ENCODE assay signal across 8 cellular contexts in genomic region chr12:106248177-106248848, GRCh38. TPM values are rescaled to one million over a fixed set of nuclear protein-coding genes. Genes with fewer than 3 reads are reported as not detected.
DNase-seq lines count a peak whose midpoint lies in the region; ATAC-seq, FAIRE-seq and TF ChIP-seq lines count a peak whose summit lies in the region.

No MANE protein-coding gene starts in this region.

- H3K9ac ChIP-seq in NT2/D1 (ENCODE audit: insufficient read length, low read depth) (peak overlapping the region; percentile 76), astrocyte (ENCODE audit: low read length) (peak overlapping the region; percentile 97), trophoblast cell (ENCODE audit: low read length) (peak overlapping the region; percentile 89), Karpas-422 (ENCODE audit: low read length) (no peak overlapping the region)

- H3K27ac ChIP-seq in HEK293 (ENCODE audit: extremely low read depth, low read depth, low read length): peak overlapping the region; percentile 57; the same call in 1 of the 2 replicates
- peak overlapping the region; percentile 94 for H3K27ac ChIP-seq in astrocyte (ENCODE audit: low read depth, low read length)
- peak overlapping the region; percentile 78 for H3K27ac ChIP-seq in trophoblast cell (ENCODE audit: low read depth, low read length)
- H3K27ac ChIP-seq in Karpas-422 (ENCODE audit: low read length): no peak overlapping the region

- WGBS in trophoblast cell (ENCODE audit: extremely low coverage, insufficient coverage, insufficient read length): no CpG with 5 or more reads among the region's 55 CpGs

- H3K27ac Mint-ChIP-seq in astrocyte (ENCODE audit: unreplicated experiment): peak overlapping the region; percentile 91

- no peak overlapping the region for H2AK5ac ChIP-seq in trophoblast cell (ENCODE audit: low read length)

- H3K23ac ChIP-seq in trophoblast cell (ENCODE audit: low read length): no peak overlapping the region

- peak overlapping the region; percentile 85 for H3K4me3 Mint-ChIP-seq in astrocyte (ENCODE audit: unreplicated experiment)

- peak overlapping the region; percentile 80 for H4K8ac ChIP-seq in trophoblast cell (ENCODE audit: low read depth, low read length)

- peak overlapping the region; percentile 92 for H3K4me2 ChIP-seq in astrocyte (ENCODE audit: low read length)
- peak overlapping the region; percentile 90 for H3K4me2 ChIP-seq in trophoblast cell (ENCODE audit: low read length)
- no peak overlapping the region for H3K4me2 ChIP-seq in Karpas-422 (ENCODE audit: low read depth, low read length, poor library complexity, severe bottlenecking)

- TF ChIP-seq CTCF in HEK293 (tag by site-specific recombination; IDR thresholded peaks at IDR 0.05) (0 out of 2 replicates have a peak, but pooled peaks have one; percentile 9), astrocyte (IDR thresholded peaks at IDR 0.05; ENCODE audit: insufficient read depth, low read depth, low read length) (no peak)

- peaks cover 19% of the 10 kb centered on the region for H3K79me1 ChIP-seq in trophoblast cell (ENCODE audit: low read length)

- H3K9me2 ChIP-seq in Karpas-422 (replicated peaks; ENCODE audit: insufficient read depth, low read length): no peaks in the 10 kb centered on the region

- H2BK12ac ChIP-seq in trophoblast cell (ENCODE audit: low read length): no peak overlapping the region

- peak overlapping the region; percentile 76 for H2BK120ac ChIP-seq in trophoblast cell (ENCODE audit: insufficient read depth, low read length, poor library complexity)

- H3K4me3 ChIP-seq in HEK293 (ENCODE audit: low read depth, low read length): peak overlapping the region; percentile 69
- peak overlapping the region; percentile 76 for H3K4me3 ChIP-seq in NT2/D1 (ENCODE audit: insufficient read length, low read depth)
- H3K4me3 ChIP-seq in astrocyte (ENCODE audit: insufficient read depth, low read depth, low read length): peak overlapping the region; percentile 89
- H3K4me3 ChIP-seq in trophoblast cell (ENCODE audit: low read depth, low read length): peak overlapping the region; percentile 85
- H3K4me3 ChIP-seq in Karpas-422 (ENCODE audit: low read length): no peak overlapping the region

- H3K36me3 Mint-ChIP-seq in astrocyte (ENCODE audit: low read depth, unreplicated experiment): peaks cover 8% of the 10 kb centered on the region

- ATAC-seq in left ventricle myocardium superior: peak; percentile 55

- POLR2A ChIA-PET in HEK293 (lab: Yijun Ruan, JAX): interaction anchor here (0.6 to 1.3 kb wide), 2 partner anchors 70 to 110 kb away, joined by 3 read pairs; no protein-coding TSS in a partner anchor

- H3K27me3 ChIP-seq in NT2/D1 (ENCODE audit: insufficient read depth, insufficient read length): no peaks in the 10 kb centered on the region
- H3K27me3 ChIP-seq in astrocyte (ENCODE audit: insufficient read depth, low read length): no peaks in the 10 kb centered on the region
- H3K27me3 ChIP-seq in trophoblast cell (ENCODE audit: insufficient read depth, low read length): no peaks in the 10 kb centered on the region
- no peaks in the 10 kb centered on the region for H3K27me3 ChIP-seq in Karpas-422 (ENCODE audit: low read length)

- H4K20me1 ChIP-seq in astrocyte (ENCODE audit: insufficient read depth, low read length) (peaks cover 29% of the 10 kb centered on the region), Karpas-422 (ENCODE audit: insufficient read depth, low read depth, low read length) (no peaks in the 10 kb centered on the region)

- peak overlapping the region; percentile 67 for H2BK5ac ChIP-seq in trophoblast cell (ENCODE audit: low read depth, low read length, poor library complexity)

- no peaks in the 10 kb centered on the region for H3K27me3 Mint-ChIP-seq in astrocyte (ENCODE audit: low read depth, unreplicated experiment)

- H3K36me3 ChIP-seq in HEK293 (ENCODE audit: control insufficient read depth in 2 of 2, insufficient read depth in 1 of 2, low read length in 2 of 2): peaks cover 0 to 22% of the 10 kb centered on the region in 2 experiments; a peak in 2 of 3 replicates
- peaks cover 28% of the 10 kb centered on the region for H3K36me3 ChIP-seq in NT2/D1 (ENCODE audit: insufficient read depth, insufficient read length, low read length)
- peaks cover 16% of the 10 kb centered on the region for H3K36me3 ChIP-seq in astrocyte (ENCODE audit: insufficient read depth, low read length)
- peaks cover 3 to 5% of the 10 kb centered on the region in 2 experiments for H3K36me3 ChIP-seq in trophoblast cell (ENCODE audit: control insufficient read depth in 1 of 2, insufficient read depth in 2 of 2, low read length in 2 of 2)
- H3K36me3 ChIP-seq in Karpas-422 (ENCODE audit: insufficient read depth, low read length): no peaks in the 10 kb centered on the region

- peaks cover 38% of the 10 kb centered on the region for H3K79me2 ChIP-seq in astrocyte (ENCODE audit: insufficient read depth, low read length)
- peaks cover 16% of the 10 kb centered on the region for H3K79me2 ChIP-seq in trophoblast cell (ENCODE audit: control insufficient read depth, insufficient read depth, low read length, poor library complexity)
- H3K79me2 ChIP-seq in Karpas-422 (ENCODE audit: low read length): no peaks in the 10 kb centered on the region

- H3K18ac ChIP-seq in trophoblast cell (ENCODE audit: low read length): peak overlapping the region; percentile 57

- peak overlapping the region; percentile 49 for H4K12ac ChIP-seq in trophoblast cell (ENCODE audit: low read depth, low read length)

- H4K91ac ChIP-seq in trophoblast cell (ENCODE audit: low read depth, low read length): peak overlapping the region; percentile 91

- intact Hi-C loops in left ventricle myocardium superior (cut with micrococcal nuclease): no loop called here

- peak overlapping the region; percentile 71 for H3K4ac ChIP-seq in trophoblast cell (ENCODE audit: low read depth, low read length)

- CTCF ChIA-PET in HEK293 (lab: Yijun Ruan, JAX): interaction anchor here (0.6 kb wide), 1 partner anchor 79 kb away, joined by 3 read pairs; no protein-coding TSS in a partner anchor

- H3K4me1 Mint-ChIP-seq in astrocyte (ENCODE audit: low read depth, unreplicated experiment): peaks cover 25% of the 10 kb centered on the region

- FAIRE-seq in astrocyte (lab: Jason Lieb, UNC): no peak

- H3K4me1 ChIP-seq in HEK293 (ENCODE audit: control insufficient read depth, insufficient read depth, low read length) (peaks cover 6% of the 10 kb centered on the region; the same call in 1 of the 2 replicates), NT2/D1 (ENCODE audit: insufficient read depth, insufficient read length) (peaks cover 11% of the 10 kb centered on the region), astrocyte (ENCODE audit: insufficient read depth, low read length) (peaks cover 26% of the 10 kb centered on the region), trophoblast cell (ENCODE audit: control insufficient read depth in 1 of 2, insufficient read depth in 2 of 2, low read length in 2 of 2) (peaks cover 4 to 17% of the 10 kb centered on the region in 2 experiments), Karpas-422 (ENCODE audit: low read length) (peaks cover 36% of the 10 kb centered on the region)

- peak overlapping the region; percentile 80 for H3K14ac ChIP-seq in trophoblast cell (ENCODE audit: low read length)

- DNase-seq in NCI-H2171 treated with DMSO at 0.1 percent for 48 hours (lab: John Stamatoyannopoulos, UW) (peak; percentile 29), NCI-H2171 (lab: John Stamatoyannopoulos, UW) (no peak), NT2/D1 (ENCODE audit: low read depth, low spot score) (no peak), astrocyte (ENCODE audit: low read depth) (peak; percentile 63), left ventricle myocardium superior (peak; percentile 75), trophoblast cell (peak; percentile 51 to 75), Karpas-422 (no peak)

- H3K9me3 ChIP-seq in HEK293 (ENCODE audit: control insufficient read depth, insufficient read depth, low read depth, low read length) (no peaks in the 10 kb centered on the region), NT2/D1 (ENCODE audit: insufficient read depth, low read length) (no peaks in the 10 kb centered on the region), astrocyte (ENCODE audit: insufficient read depth, low read depth, low read length) (no peaks in the 10 kb centered on the region), trophoblast cell (ENCODE audit: insufficient read depth, low read depth, low read length) (no peaks in the 10 kb centered on the region), Karpas-422 (ENCODE audit: low read length) (no peaks in the 10 kb centered on the region)

- H3K9me3 Mint-ChIP-seq in astrocyte (ENCODE audit: unreplicated experiment): no peaks in the 10 kb centered on the region

- H2AFZ ChIP-seq in astrocyte (ENCODE audit: low read depth, low read length): peak overlapping the region; percentile 54
- H2AFZ ChIP-seq in trophoblast cell (ENCODE audit: insufficient read depth, low read length, poor library complexity): peak overlapping the region; percentile 77
- no peak overlapping the region for H2AFZ ChIP-seq in Karpas-422 (ENCODE audit: low read length)

TF ChIP-seq in HEK293, 187 proteins besides CTCF, POLR2A, EP300 and RAD21 (continues in another document):
- TF ChIP-seq ZNF585B (tag by site-specific recombination; IDR thresholded peaks at IDR 0.05): no peak
- TF ChIP-seq SCRT1 (tag by site-specific recombination; IDR thresholded peaks at IDR 0.05; ENCODE audit: borderline replicate concordance): no peak
- TF ChIP-seq ZBTB1 (tag by site-specific recombination; IDR thresholded peaks at IDR 0.05): no peak
- no peak for TF ChIP-seq ZNF549 (tag by site-specific recombination; IDR thresholded peaks at IDR 0.05)
- TF ChIP-seq ZNF645 (tag by site-specific recombination; IDR thresholded peaks at IDR 0.05): no peak
- no peak for TF ChIP-seq ZNF843 (tag by site-specific recombination; IDR thresholded peaks at IDR 0.05)
- no peak for TF ChIP-seq ZNF391 (tag by site-specific recombination; IDR thresholded peaks at IDR 0.05; ENCODE audit: borderline replicate concordance, low read depth)

RNA-seq across cellular contexts. Expression of gene CKAP4, which starts 0.5 kb away (rescaled TPM):
- total RNA-seq in astrocyte: 324 and 392 TPM in 2 replicates
- 37.5 TPM for total RNA-seq in left ventricle myocardium superior
- 145 and 150 TPM in 2 replicates for polyA plus RNA-seq in trophoblast cell (2013)
- not detected in 2 replicates for total RNA-seq in Karpas-422 (2014; rRNA removed; shearing (Covaris generic); ENCODE audit: low replicate concordance)

RNA-seq across cellular contexts. Expression of gene TCP11L2, which starts 54.2 kb away (rescaled TPM):
- 22.0 and 27.4 TPM in 2 replicates for total RNA-seq in astrocyte
- 104 TPM for total RNA-seq in left ventricle myocardium superior
- polyA plus RNA-seq in trophoblast cell (2013): 24.3 and 25.1 TPM in 2 replicates
- 40.1 and 55.9 TPM in 2 replicates for total RNA-seq in Karpas-422 (2014; rRNA removed; shearing (Covaris generic); ENCODE audit: low replicate concordance)

Comparison
In these comparisons a context has a peak if more than half of its experiments do, and no peak if none do; other contexts are left out.
1. DNase-seq: peak in NCI-H2171 treated with DMSO at 0.1 percent for 48 hours (single experiment), astrocyte (single experiment), left ventricle myocardium superior (single experiment) and trophoblast cell (2 of 2); none in NCI-H2171 (single experiment), NT2/D1 (single experiment) and Karpas-422 (single experiment).
2. RNA of gene CKAP4, which starts 0.5 kb away (total RNA-seq): 324 to 392 TPM in astrocyte and 37.5 TPM in left ventricle myocardium superior (single experiment); not detected in Karpas-422; every median in the first group is over 10 times any median in the second.